Comparison of ENCODE assay signal across 10 cellular contexts in the genomic region with DNA sequence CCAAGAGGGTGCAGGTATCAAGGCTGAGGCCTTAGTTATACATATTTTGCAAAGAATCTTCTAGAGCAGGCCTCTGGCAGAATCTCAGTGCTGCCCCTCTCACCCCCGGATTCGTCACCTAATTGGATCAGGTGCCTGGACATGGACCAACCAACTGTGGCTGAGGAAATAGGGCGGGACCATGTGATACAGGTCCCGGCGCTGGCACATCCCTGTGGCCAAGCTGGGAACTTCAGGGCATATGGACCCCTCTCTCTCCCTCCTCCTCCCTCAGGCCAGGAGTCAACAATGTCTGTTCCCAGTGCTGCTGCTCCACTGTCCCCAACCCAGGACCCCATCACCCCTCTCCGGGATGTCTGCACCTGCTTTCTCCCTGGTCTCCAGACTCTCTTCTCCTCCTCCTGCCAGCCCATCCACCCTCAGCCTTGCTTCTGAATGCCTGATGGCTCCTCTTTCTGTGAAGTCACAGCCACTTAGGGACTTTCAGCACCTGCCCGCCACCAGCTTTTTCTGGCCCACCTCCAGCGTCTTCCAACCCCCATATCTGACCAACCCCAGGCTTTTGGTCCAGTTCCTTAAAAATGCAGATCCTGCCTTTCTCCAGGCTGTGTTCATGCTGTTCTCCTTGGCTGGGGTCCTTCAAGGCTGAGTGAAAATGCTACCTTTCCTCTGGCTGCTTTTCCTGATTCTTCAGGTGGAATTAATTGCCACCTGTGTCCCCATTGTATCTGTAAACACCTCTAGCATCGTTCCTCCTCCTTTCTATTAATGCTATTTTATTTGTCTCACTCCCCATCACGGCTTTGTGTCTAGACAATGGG. TPM values are rescaled to one million over a fixed set of nuclear protein-coding genes. Genes with fewer than 3 reads are reported as not detected.
DNase-seq lines count a peak whose midpoint lies in the region; ATAC-seq and TF ChIP-seq lines count a peak whose summit lies in the region.
"Had no signal": no experiment of that assay in that cellular context is flagged by ENCODE, and none has a peak within 500 bp of the region (broad histone marks: within the 10 kb centered on the region; RNA-seq: fewer than 3 reads in every experiment).

No MANE protein-coding gene starts in this region.

- no peak for TF ChIP-seq EP300 in suprapubic skin (IDR thresholded peaks at IDR 0.05)

- peak; percentile 40 to 63 for ATAC-seq in activated T-cell treated with anti-CD3 and anti-CD28 coated beads, Interleukin-2, amount 50 U/mL, for 4 hours
- no peak for ATAC-seq in aorta (ENCODE audit: low FRiP score)

- H3K27me3 ChIP-seq in thyroid gland (no peaks in the 10 kb centered on the region), aorta (ENCODE audit: control insufficient read depth in 1 of 2, insufficient read depth in 2 of 2, low read length in 1 of 2) (no peaks in the 10 kb centered on the region), suprapubic skin (no peaks in the 10 kb centered on the region)
- H3K27me3 ChIP-seq: adrenal gland had no signal

- no peaks in the 10 kb centered on the region for H3K36me3 ChIP-seq in thyroid gland
- H3K36me3 ChIP-seq in aorta (ENCODE audit: control insufficient read depth in 1 of 2, insufficient read depth in 2 of 2, low read length in 1 of 2) = no peaks in the 10 kb centered on the region
- H3K36me3 ChIP-seq in suprapubic skin = no peaks in the 10 kb centered on the region
- H3K36me3 ChIP-seq: adrenal gland had no signal

- H3K36me3 Mint-ChIP-seq in activated T-cell treated with anti-CD3 and anti-CD28 coated beads, Interleukin-2, amount 50 U/mL, for 4 hours (ENCODE audit: insufficient read depth) = no peaks in the 10 kb centered on the region
- no peaks in the 10 kb centered on the region for H3K36me3 Mint-ChIP-seq in activated T-cell treated with anti-CD3 and anti-CD28 coated beads, Interleukin-2, amount 50 U/mL, for 24 hours (ENCODE audit: low read depth)

- DNase-seq in activated T-cell treated with anti-CD3 and anti-CD28 coated beads, Interleukin-2, amount 50 U/mL, for 4 hours = no peak
- DNase-seq in activated T-cell treated with anti-CD3 and anti-CD28 coated beads, Interleukin-2, amount 50 U/mL, for 24 hours = no peak
- DNase-seq in NCI-H2029 treated with DMSO at 0.1 percent for 48 hours (lab: John Stamatoyannopoulos, UW) (peak; percentile 39), cardiac fibroblast (ENCODE audit: low read depth in 2 of 2) (peak; percentile 14 to 18), thyroid gland (peak; percentile 52 to 66), aorta (no peak), suprapubic skin (ENCODE audit: low spot score in 2 of 2) (no peak), GF-D8 (lab: John Stamatoyannopoulos, UW) (no peak)

- no peak for TF ChIP-seq POLR2A in thyroid gland (IDR thresholded peaks at IDR 0.05)
- TF ChIP-seq POLR2A in suprapubic skin (IDR thresholded peaks at IDR 0.05) = no peak

- H3K27ac ChIP-seq in thyroid gland = peak overlapping the region in 2 of 3 donors; percentile 51 to 73
- H3K27ac ChIP-seq in aorta (ENCODE audit: low read depth in 1 of 2, low read length in 2 of 2) = no peak overlapping the region
- H3K27ac ChIP-seq in suprapubic skin = no peak overlapping the region
- H3K27ac ChIP-seq: adrenal gland, KMS-11 had no signal

- no peaks in the 10 kb centered on the region for H3K9me3 Mint-ChIP-seq in activated T-cell treated with anti-CD3 and anti-CD28 coated beads, Interleukin-2, amount 50 U/mL, for 4 hours
- no peaks in the 10 kb centered on the region for H3K9me3 Mint-ChIP-seq in activated T-cell treated with anti-CD3 and anti-CD28 coated beads, Interleukin-2, amount 50 U/mL, for 24 hours

- intact Hi-C loops in thyroid gland (cut with DNase I) (loop anchor here (10.0 kb wide), 1 partner anchor 48 kb away; no protein-coding TSS in a partner anchor), aorta (cut with DNase I) (no loop called here)

- H3K9me3 ChIP-seq in thyroid gland = no peaks in the 10 kb centered on the region
- H3K9me3 ChIP-seq in aorta (ENCODE audit: control insufficient read depth, low read length) = no peaks in the 10 kb centered on the region
- H3K9me3 ChIP-seq in suprapubic skin = no peaks in the 10 kb centered on the region
- H3K9me3 ChIP-seq: adrenal gland had no signal

- peaks cover 3% of the 10 kb centered on the region for H3K4me1 Mint-ChIP-seq in activated T-cell treated with anti-CD3 and anti-CD28 coated beads, Interleukin-2, amount 50 U/mL, for 4 hours (ENCODE audit: low read depth)
- H3K4me1 Mint-ChIP-seq in activated T-cell treated with anti-CD3 and anti-CD28 coated beads, Interleukin-2, amount 50 U/mL, for 24 hours (ENCODE audit: low read depth) = peaks cover 3% of the 10 kb centered on the region

- H3K4me3 ChIP-seq in cardiac fibroblast (replicated peaks in 1 of 2; ENCODE audit: low read depth in 2 of 2, low read length in 2 of 2) = no peak overlapping the region
- no peak overlapping the region for H3K4me3 ChIP-seq in thyroid gland (replicated peaks in 1 of 3)
- no peak overlapping the region for H3K4me3 ChIP-seq in aorta (ENCODE audit: low read length in 2 of 2)
- no peak overlapping the region for H3K4me3 ChIP-seq in suprapubic skin
- H3K4me3 ChIP-seq: adrenal gland had no signal

- peaks cover 2% of the 10 kb centered on the region for H3K27me3 Mint-ChIP-seq in activated T-cell treated with anti-CD3 and anti-CD28 coated beads, Interleukin-2, amount 50 U/mL, for 4 hours (ENCODE audit: low read depth)
- H3K27me3 Mint-ChIP-seq in activated T-cell treated with anti-CD3 and anti-CD28 coated beads, Interleukin-2, amount 50 U/mL, for 24 hours = no peaks in the 10 kb centered on the region

- WGBS in thyroid gland, 2 donors = 47 to 51% methylated on average over 8 to 10 of the region's 10 CpGs
- WGBS in aorta, 2 donors = 47 to 50% methylated on average over 10 of the region's 10 CpGs
- 56% methylated on average over 10 of the region's 10 CpGs for WGBS in suprapubic skin

- no peak overlapping the region for H3K27ac Mint-ChIP-seq in activated T-cell treated with anti-CD3 and anti-CD28 coated beads, Interleukin-2, amount 50 U/mL, for 24 hours

- TF ChIP-seq CTCF in cardiac fibroblast (IDR thresholded peaks at IDR 0.05; ENCODE audit: low read depth, low read length) (peak; percentile 40), thyroid gland (IDR thresholded peaks at IDR 0.05) (peak in 2 of 6 experiments; percentile 37 to 51), suprapubic skin (IDR thresholded peaks at IDR 0.05) (peak in 1 of 2 donors; percentile 25)

- no peak overlapping the region for H3K4me3 Mint-ChIP-seq in activated T-cell treated with anti-CD3 and anti-CD28 coated beads, Interleukin-2, amount 50 U/mL, for 4 hours
- no peak overlapping the region for H3K4me3 Mint-ChIP-seq in activated T-cell treated with anti-CD3 and anti-CD28 coated beads, Interleukin-2, amount 50 U/mL, for 24 hours

- H3K4me1 ChIP-seq in thyroid gland = peaks cover 25 to 51% of the 10 kb centered on the region in 2 donors
- no peaks in the 10 kb centered on the region for H3K4me1 ChIP-seq in aorta (ENCODE audit: control insufficient read depth in 1 of 2, insufficient read depth in 2 of 2, low read length in 2 of 2)
- no peaks in the 10 kb centered on the region for H3K4me1 ChIP-seq in suprapubic skin
- H3K4me1 ChIP-seq: adrenal gland had no signal

RNA-seq across cellular contexts. Expression of gene MLN, which starts 19.0 kb away (rescaled TPM):
- total RNA-seq in activated T-cell treated with anti-CD3 and anti-CD28 coated beads, Interleukin-2, amount 50 U/mL, for 4 hours = not detected
- total RNA-seq in thyroid gland = not detected
- total RNA-seq in aorta = not detected
- polyA plus RNA-seq in aorta = 1 to 10 TPM in 1 of 2 donors, not detected in 1; 2.6 TPM
- not detected for total RNA-seq in suprapubic skin
- total RNA-seq: adrenal gland had no signal
- polyA plus RNA-seq: adrenal gland had no signal

RNA-seq across cellular contexts. Expression of gene LEMD2, which starts 33.9 kb away (rescaled TPM):
- total RNA-seq in activated T-cell treated with anti-CD3 and anti-CD28 coated beads, Interleukin-2, amount 50 U/mL, for 4 hours = 10 to 100 TPM; 44.4 to 51.8 (median 49.5) TPM
- total RNA-seq in thyroid gland (10 to 100 TPM; 50.0 to 76.6 (median 64.6) TPM), aorta (10 to 100 TPM; 46.6 to 59.8 TPM), suprapubic skin (10 to 100 TPM; 44.3 to 99.2 (median 55.6) TPM)
- 10 to 100 TPM; 19.4 to 85.6 TPM for polyA plus RNA-seq in aorta

Comparison
In these comparisons a context has a peak if more than half of its experiments do, and no peak if none do; other contexts are left out.
1. DNase-seq: peak in NCI-H2029 treated with DMSO at 0.1 percent for 48 hours (single experiment), cardiac fibroblast (2 of 2) and thyroid gland (2 of 2); none in activated T-cell treated with anti-CD3 and anti-CD28 coated beads, Interleukin-2, amount 50 U/mL, for 4 hours (single experiment), activated T-cell treated with anti-CD3 and anti-CD28 coated beads, Interleukin-2, amount 50 U/mL, for 24 hours (single experiment), aorta (0 of 2), suprapubic skin (0 of 2) and GF-D8 (single experiment).
2. H3K27ac ChIP-seq: peak in thyroid gland (2 of 3); none in aorta (0 of 2) and suprapubic skin (single experiment).